Comparison of ENCODE assay signal across 20 cellular contexts in genomic region chr20:22412977-22413868, GRCh38.
DNase-seq lines count a peak whose midpoint lies in the region; TF ChIP-seq lines count a peak whose summit lies in the region.
"Had no signal": no experiment of that assay in that cellular context is flagged by ENCODE, and none has a peak within 500 bp of the region (broad histone marks: within the 10 kb centered on the region; RNA-seq: fewer than 3 reads in every experiment).

No MANE protein-coding gene starts in this region.

- intact Hi-C loops in Calu3 (cut with micrococcal nuclease; ENCODE audit: unreplicated experiment), result no loop called here

- H3K27me3 Mint-ChIP-seq in Calu3 (ENCODE audit: unreplicated experiment), result no peaks in the 10 kb centered on the region
- H3K27me3 Mint-ChIP-seq: T-helper 17 cell had no signal

- no peaks in the 10 kb centered on the region for H3K36me3 ChIP-seq in liver (ENCODE audit: control insufficient read depth in 4 of 4, insufficient read depth in 3 of 4, low read depth in 1 of 4, low read length in 3 of 4)
- H3K36me3 ChIP-seq: Peyer's patch had no signal

- H3K36me3 Mint-ChIP-seq in Calu3 (ENCODE audit: insufficient read depth, unreplicated experiment), result no peaks in the 10 kb centered on the region
- H3K36me3 Mint-ChIP-seq: CD14-positive monocyte had no signal

- peak overlapping the region in 1 of 2 donors; percentile 23 for H3K9ac ChIP-seq in liver (ENCODE audit: low read depth in 1 of 2, low read length in 2 of 2)

- CTCF ChIA-PET in Calu3 (lab: Charles Lee), result no interaction called here

- WGBS in liver, result 74% methylated on average over 14 of the region's 14 CpGs

- TF ChIP-seq POLR2A in NB4 (IDR thresholded peaks at IDR 0.05; ENCODE audit: extremely low read depth, insufficient read length), result no peak

- peak in 1 of 2 donors; percentile 40 for TF ChIP-seq RAD21 in liver (IDR thresholded peaks at IDR 0.05)

- no peaks in the 10 kb centered on the region for H3K9me3 ChIP-seq in liver (ENCODE audit: control insufficient read depth in 4 of 4, low read length in 3 of 4)
- H3K9me3 ChIP-seq: Peyer's patch had no signal

- BruUV-seq in Calu3 (replicated peaks; lab: Mats Ljungman, UMichigan), result no TSS peak

- no peak overlapping the region for H3K4me3 Mint-ChIP-seq in Calu3 (ENCODE audit: low read depth, unreplicated experiment)
- H3K4me3 Mint-ChIP-seq: CD14-positive monocyte, T-helper 17 cell had no signal

- H3K4me1 Mint-ChIP-seq in Calu3 (ENCODE audit: low read depth, unreplicated experiment), result peaks cover 27% of the 10 kb centered on the region
- H3K4me1 Mint-ChIP-seq: T-helper 17 cell had no signal

- H3K9me3 Mint-ChIP-seq in Calu3 (ENCODE audit: low read depth, unreplicated experiment), result no peaks in the 10 kb centered on the region

- no peak overlapping the region for H3K4me3 ChIP-seq in NB4 (ENCODE audit: low read depth, low read length)
- H3K4me3 ChIP-seq in liver (ENCODE audit: low read depth in 1 of 3, low read length in 3 of 3), result no peak overlapping the region
- H3K4me3 ChIP-seq: Peyer's patch had no signal

- no peak for TF ChIP-seq CTCF in Calu3 (IDR thresholded peaks at IDR 0.05; ENCODE audit: unreplicated experiment)
- TF ChIP-seq CTCF in NB4 (IDR thresholded peaks at IDR 0.05; ENCODE audit: low read depth, low read length), result no peak
- TF ChIP-seq CTCF in liver (IDR thresholded peaks at IDR 0.05; ENCODE audit: low read depth, low read length, missing input control), result no peak
- TF ChIP-seq CTCF in GM20000 (IDR thresholded peaks at IDR 0.05; ENCODE audit: extremely low read depth, missing control alignments), result no peak

- peaks cover 6 to 28% (median 22%) of the 10 kb centered on the region in 4 donors for H3K4me1 ChIP-seq in liver (ENCODE audit: control insufficient read depth in 4 of 4, insufficient read depth in 4 of 4, low read length in 3 of 4)

- DNase-seq in Calu3 (no peak), NB4 (ENCODE audit: low read depth) (peak; percentile 2), SHP77 treated with DMSO at 0.1 percent for 48 hours (lab: John Stamatoyannopoulos, UW) (peak; percentile 67), iPS-NIHi11 (ENCODE audit: low spot score) (no peak), GM20000 (ENCODE audit: low spot score) (no peak), NCI-H2029 treated with DMSO at 0.1 percent for 48 hours (lab: John Stamatoyannopoulos, UW) (no peak)
- DNase-seq in activated effector memory CD4-positive, alpha-beta T cell treated with Interleukin-2 at 50 U/mL for 16 hours, result no peak
- DNase-seq: ACHN, AML-193, COR-L47, EL, H7, NCI-H1092 treated with DMSO at 0.1 percent for 48 hours, NCI-H345, NCI-H526 treated with DMSO at 0.1 percent for 48 hours, Peyer's patch, Right ventricle myocardium superior, T-helper 17 cell had no signal

- no peaks in the 10 kb centered on the region for H3K27me3 ChIP-seq in liver (ENCODE audit: control insufficient read depth in 4 of 4, insufficient read depth in 4 of 4, low read length in 3 of 4)
- H3K27me3 ChIP-seq: Peyer's patch had no signal

- H3K27ac ChIP-seq in liver (ENCODE audit: low read depth in 1 of 2, low read length in 2 of 2), result peak overlapping the region; percentile 36 to 53
- H3K27ac ChIP-seq: Peyer's patch had no signal

- peak overlapping the region; percentile 97 for H3K27ac Mint-ChIP-seq in Calu3 (ENCODE audit: unreplicated experiment)
- H3K27ac Mint-ChIP-seq: CD14-positive monocyte, T-helper 17 cell had no signal

TF ChIP-seq in liver, 16 proteins besides CTCF, POLR2A, EP300 and RAD21:
- TF ChIP-seq FOXA2 (IDR thresholded peaks at IDR 0.05) (no peak), JUND (IDR thresholded peaks at IDR 0.05) (no peak), NR2F2 (IDR thresholded peaks at IDR 0.05) (no peak), HNF4A (conservative IDR thresholded peaks at IDR 0.05) (peak in 1 of 2 donors; percentile 67), ZBTB33 (IDR thresholded peaks at IDR 0.05) (no peak), GABPA (IDR thresholded peaks at IDR 0.05 in 1 of 2, conservative IDR thresholded peaks at IDR 0.05 in 1 of 2) (no peak), EGR1 (IDR thresholded peaks at IDR 0.05; ENCODE audit: low read depth in 2 of 2) (no peak), TAF1 (conservative IDR thresholded peaks at IDR 0.05) (no peak), RXRA (IDR thresholded peaks at IDR 0.05) (peak in 1 of 2 donors; percentile 27), SP1 (IDR thresholded peaks at IDR 0.05) (peak; percentile 55), HNF4G (IDR thresholded peaks at IDR 0.05) (no peak), FOXA1 (IDR thresholded peaks at IDR 0.05) (no peak), YY1 (IDR thresholded peaks at IDR 0.05) (no peak), REST (IDR thresholded peaks at IDR 0.05) (no peak)
- TF ChIP-seq, protein P1, sequence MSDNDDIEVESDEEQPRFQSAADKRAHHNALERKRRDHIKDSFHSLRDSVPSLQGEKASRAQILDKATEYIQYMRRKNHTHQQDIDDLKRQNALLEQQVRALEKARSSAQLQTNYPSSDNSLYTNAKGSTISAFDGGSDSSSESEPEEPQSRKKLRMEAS (IDR thresholded peaks at IDR 0.05), result no peak
- TF ChIP-seq, protein P2, sequence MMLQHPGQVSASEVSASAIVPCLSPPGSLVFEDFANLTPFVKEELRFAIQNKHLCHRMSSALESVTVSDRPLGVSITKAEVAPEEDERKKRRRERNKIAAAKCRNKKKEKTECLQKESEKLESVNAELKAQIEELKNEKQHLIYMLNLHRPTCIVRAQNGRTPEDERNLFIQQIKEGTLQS (IDR thresholded peaks at IDR 0.05), result no peak

Comparison
In these comparisons a context has a peak if more than half of its experiments do, and no peak if none do; other contexts are left out.
1. DNase-seq: peak in NB4 (single experiment) and SHP77 treated with DMSO at 0.1 percent for 48 hours (single experiment); none in Calu3 (single experiment), iPS-NIHi11 (single experiment), activated effector memory CD4-positive, alpha-beta T cell treated with Interleukin-2 at 50 U/mL for 16 hours (single experiment), GM20000 (single experiment) and NCI-H2029 treated with DMSO at 0.1 percent for 48 hours (single experiment).